In the genomic region with DNA sequence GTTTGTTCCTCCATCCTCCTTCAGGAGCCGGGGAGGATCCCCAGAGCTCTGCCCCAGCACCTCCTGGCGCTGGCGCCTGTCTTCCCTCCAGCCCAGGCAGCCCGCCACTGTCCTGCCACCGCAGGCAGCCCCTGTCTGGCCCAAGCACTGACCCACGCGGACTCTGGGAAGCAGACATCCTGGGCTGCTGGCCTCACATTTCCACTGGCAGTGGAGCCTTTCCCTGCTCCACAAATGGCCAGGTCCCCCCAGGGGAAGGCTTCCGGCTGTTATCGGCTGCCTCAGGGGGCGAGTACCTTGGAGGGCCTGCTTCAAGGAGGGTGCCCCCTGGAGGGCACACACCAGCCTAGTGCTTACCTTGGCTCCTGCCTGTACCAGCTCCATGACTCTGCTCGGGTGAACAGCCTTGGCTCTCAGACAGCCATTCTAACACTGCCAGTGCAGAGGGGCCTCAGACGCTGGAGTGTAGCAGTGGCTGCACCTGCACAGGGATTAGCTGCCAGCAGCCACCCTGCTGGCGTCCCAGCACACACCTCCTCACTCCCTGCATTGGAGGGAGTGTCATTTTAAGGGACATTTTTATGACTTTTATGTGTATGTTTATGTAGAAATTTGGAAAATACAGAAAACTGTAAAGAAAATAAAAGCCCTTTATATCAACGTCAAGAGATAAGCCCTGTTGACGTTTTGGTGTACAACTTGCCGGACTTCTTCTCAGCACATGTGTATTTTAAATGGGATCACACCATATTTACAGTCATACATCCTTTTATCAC, we compare ENCODE assay signal across 1 cellular context.
A peak's percentile ranks its signal among the peaks of the same experiment; 100 is the strongest.
TF ChIP-seq lines count a peak whose summit lies in the region.

No MANE protein-coding gene starts in this region.

TF ChIP-seq in K562, 482 proteins besides CTCF, POLR2A, EP300 and RAD21:
- TF ChIP-seq, protein P1, sequence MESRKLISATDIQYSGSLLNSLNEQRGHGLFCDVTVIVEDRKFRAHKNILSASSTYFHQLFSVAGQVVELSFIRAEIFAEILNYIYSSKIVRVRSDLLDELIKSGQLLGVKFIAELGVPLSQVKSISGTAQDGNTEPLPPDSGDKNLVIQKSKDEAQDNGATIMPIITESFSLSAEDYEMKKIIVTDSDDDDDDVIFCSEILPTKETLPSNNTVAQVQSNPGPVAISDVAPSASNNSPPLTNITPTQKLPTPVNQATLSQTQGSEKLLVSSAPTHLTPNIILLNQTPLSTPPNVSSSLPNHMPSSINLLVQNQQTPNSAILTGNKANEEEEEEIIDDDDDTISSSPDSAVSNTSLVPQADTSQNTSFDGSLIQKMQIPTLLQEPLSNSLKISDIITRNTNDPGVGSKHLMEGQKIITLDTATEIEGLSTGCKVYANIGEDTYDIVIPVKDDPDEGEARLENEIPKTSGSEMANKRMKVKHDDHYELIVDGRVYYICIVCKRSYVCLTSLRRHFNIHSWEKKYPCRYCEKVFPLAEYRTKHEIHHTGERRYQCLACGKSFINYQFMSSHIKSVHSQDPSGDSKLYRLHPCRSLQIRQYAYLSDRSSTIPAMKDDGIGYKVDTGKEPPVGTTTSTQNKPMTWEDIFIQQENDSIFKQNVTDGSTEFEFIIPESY (CRISPR knock-in tag; IDR thresholded peaks at IDR 0.05), result peak; percentile 54; the same call in 1 of the 2 replicates
- TF ChIP-seq BRD4 (IDR thresholded peaks at IDR 0.05) (no peak), XRCC4 (IDR thresholded peaks at IDR 0.05; ENCODE audit: extremely low read depth, insufficient read depth, insufficient read length) (no peak)
- TF ChIP-seq, protein P2, sequence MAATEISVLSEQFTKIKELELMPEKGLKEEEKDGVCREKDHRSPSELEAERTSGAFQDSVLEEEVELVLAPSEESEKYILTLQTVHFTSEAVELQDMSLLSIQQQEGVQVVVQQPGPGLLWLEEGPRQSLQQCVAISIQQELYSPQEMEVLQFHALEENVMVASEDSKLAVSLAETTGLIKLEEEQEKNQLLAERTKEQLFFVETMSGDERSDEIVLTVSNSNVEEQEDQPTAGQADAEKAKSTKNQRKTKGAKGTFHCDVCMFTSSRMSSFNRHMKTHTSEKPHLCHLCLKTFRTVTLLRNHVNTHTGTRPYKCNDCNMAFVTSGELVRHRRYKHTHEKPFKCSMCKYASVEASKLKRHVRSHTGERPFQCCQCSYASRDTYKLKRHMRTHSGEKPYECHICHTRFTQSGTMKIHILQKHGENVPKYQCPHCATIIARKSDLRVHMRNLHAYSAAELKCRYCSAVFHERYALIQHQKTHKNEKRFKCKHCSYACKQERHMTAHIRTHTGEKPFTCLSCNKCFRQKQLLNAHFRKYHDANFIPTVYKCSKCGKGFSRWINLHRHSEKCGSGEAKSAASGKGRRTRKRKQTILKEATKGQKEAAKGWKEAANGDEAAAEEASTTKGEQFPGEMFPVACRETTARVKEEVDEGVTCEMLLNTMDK (IDR thresholded peaks at IDR 0.05; ENCODE audit: borderline replicate concordance, insufficient read depth, low read depth, low read length, poor library complexity, severe bottlenecking), result peak; percentile 46
